ENCODE assay signal across 1 cellular context in the genomic region with DNA sequence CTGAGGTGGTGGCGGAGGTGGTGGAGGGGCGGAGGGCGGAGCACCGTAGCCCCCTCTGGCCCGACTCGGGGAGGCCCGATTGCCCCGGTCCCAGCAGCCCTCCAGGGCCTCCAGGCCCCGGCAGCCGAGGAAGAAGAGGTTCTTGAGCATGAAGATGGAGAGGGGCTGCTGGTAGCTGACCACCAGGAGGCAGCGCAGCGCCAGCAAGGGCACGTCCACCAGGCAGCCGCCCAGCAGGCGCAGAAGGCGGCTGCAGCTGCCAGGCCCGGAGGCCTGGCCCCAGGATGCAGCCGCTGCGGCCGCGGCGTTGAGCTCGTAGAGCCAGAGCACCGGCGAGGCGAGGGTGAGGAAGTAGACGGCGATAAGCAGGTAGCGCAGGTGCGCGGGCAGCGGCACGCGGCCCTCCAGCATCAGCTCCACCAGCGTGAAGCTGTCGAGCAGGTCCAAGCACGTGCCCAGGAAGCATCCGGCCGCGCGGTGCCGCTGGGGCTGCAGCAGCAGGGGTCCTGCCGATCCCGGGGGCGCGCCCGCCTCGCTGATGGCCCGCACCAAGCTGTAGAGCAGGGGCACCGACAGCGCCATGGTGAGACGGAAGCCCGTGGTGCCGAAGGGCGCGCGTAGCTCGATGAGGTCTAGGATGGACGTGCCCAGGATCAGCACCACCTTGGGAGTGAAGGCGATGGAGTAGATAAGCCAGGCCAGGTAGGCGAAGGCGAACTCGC.
TF ChIP-seq lines count a peak whose summit lies in the region.

No MANE protein-coding gene starts in this region.

TF ChIP-seq in endothelial cell of umbilical vein, 7 proteins besides CTCF, POLR2A, EP300 and RAD21:
- TF ChIP-seq JUN (IDR thresholded peaks at IDR 0.05; ENCODE audit: borderline replicate concordance, insufficient read depth, insufficient read length, low read depth) (no peak), MYC (IDR thresholded peaks at IDR 0.05; ENCODE audit: low read depth, low read length) (no peak), GATA2 (IDR thresholded peaks at IDR 0.05; ENCODE audit: insufficient read depth, insufficient read length, low read depth, low read length) (no peak), EZH2 (IDR thresholded peaks at IDR 0.05; ENCODE audit: borderline replicate concordance, low read depth, low read length, severe bottlenecking) (no peak), POLR2AphosphoS5 (IDR thresholded peaks at IDR 0.05; ENCODE audit: insufficient read depth, low read depth, low read length) (no peak), FOS (IDR thresholded peaks at IDR 0.05; ENCODE audit: borderline replicate concordance, insufficient read depth, low read length) (no peak)
- TF ChIP-seq, protein P1, sequence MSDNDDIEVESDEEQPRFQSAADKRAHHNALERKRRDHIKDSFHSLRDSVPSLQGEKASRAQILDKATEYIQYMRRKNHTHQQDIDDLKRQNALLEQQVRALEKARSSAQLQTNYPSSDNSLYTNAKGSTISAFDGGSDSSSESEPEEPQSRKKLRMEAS (IDR thresholded peaks at IDR 0.05; ENCODE audit: insufficient read depth, insufficient read length) = no peak
